In the genomic region with DNA sequence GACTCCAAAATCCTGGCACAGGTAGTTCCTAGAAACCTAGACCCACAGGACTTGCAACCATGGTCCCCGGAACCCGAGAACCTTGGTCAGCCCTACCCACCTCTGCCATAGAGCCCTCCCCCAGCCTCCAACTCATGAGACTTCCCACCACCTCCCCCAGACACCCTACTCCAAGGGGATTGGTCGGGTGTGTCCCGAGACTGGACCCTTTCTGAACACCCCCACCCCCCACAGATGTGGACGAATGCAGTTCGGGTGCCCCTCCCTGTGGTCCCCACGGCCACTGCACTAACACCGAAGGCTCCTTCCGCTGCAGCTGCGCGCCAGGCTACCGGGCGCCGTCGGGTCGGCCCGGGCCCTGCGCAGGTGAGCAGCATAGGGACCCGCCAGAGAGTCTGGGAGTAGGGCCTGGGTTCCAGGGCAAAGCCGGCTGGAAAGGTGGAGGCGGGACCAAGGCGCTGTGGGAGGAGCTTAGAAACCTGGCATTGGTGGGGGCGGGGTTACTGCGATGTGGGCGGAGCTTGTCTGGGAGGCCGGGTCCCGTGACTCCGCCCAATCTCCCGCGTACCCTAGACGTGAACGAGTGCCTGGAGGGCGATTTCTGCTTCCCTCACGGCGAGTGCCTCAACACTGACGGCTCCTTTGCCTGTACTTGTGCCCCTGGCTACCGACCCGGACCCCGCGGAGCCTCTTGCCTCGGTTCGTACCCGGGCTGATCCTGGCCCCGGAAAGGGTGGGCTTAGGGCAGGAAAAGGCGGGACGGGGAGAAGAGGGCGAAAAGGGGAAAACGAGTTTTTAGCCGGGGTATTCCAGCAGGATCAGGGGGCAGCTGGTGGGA, we compare ENCODE assay signal across 7 cellular contexts.
DNase-seq lines count a peak whose midpoint lies in the region; TF ChIP-seq lines count a peak whose summit lies in the region.

No MANE protein-coding gene starts in this region.

- H3K9me3 Mint-ChIP-seq in activated naive CD8-positive, alpha-beta T cell (ENCODE audit: low read depth) = no peaks in the 10 kb centered on the region

- DNase-seq in RWPE1 (ENCODE audit: low spot score) (peak; percentile 90), iPS-NIHi11 (ENCODE audit: low spot score) (peak; percentile 82), WERI-Rb-1 (no peak), HPDE6-E6E7 (ENCODE audit: extremely low spot score) (no peak)
- peak; percentile 84 for DNase-seq in stimulated activated CD4-positive, alpha-beta T cell treated with anti-CD3 and anti-CD28 coated beads, Interleukin-4, amount 100 ng/mL, for 1 hour

- POLR2A ChIA-PET in RWPE1 (lab: Yijun Ruan, JAX; ENCODE audit: low non-redundant PET) = interaction anchor here (0.5 to 1.9 kb wide), 2 partner anchors 9 to 78 kb away, joined by 3 to 10 read pairs; no protein-coding TSS in a partner anchor

- H3K36me3 ChIP-seq in WERI-Rb-1 = peaks cover 57% of the 10 kb centered on the region

- CTCF ChIA-PET in RWPE1 (lab: Yijun Ruan, JAX) = interaction anchor here (0.6 kb wide), 2 partner anchors 9 to 22 kb away, joined by 3 to 4 read pairs; no protein-coding TSS in a partner anchor

- peaks cover 4% of the 10 kb centered on the region for H3K36me3 Mint-ChIP-seq in activated naive CD8-positive, alpha-beta T cell

- no peaks in the 10 kb centered on the region for H3K9me3 ChIP-seq in WERI-Rb-1 (ENCODE audit: severe bottlenecking)

- TF ChIP-seq CTCF in RWPE1 (conservative IDR thresholded peaks at IDR 0.05; ENCODE audit: low read depth) (no peak), WERI-Rb-1 (IDR thresholded peaks at IDR 0.05; ENCODE audit: low read depth, low read length) (no peak)

- TF ChIP-seq POLR2A in GM19193 (IDR thresholded peaks at IDR 0.05; ENCODE audit: extremely low read depth, insufficient read depth, insufficient read length) = peak; percentile 30

- H3K4me3 Mint-ChIP-seq in activated naive CD8-positive, alpha-beta T cell = peak overlapping the region; percentile 98

- H3K27me3 Mint-ChIP-seq in activated naive CD8-positive, alpha-beta T cell = no peaks in the 10 kb centered on the region

- no peaks in the 10 kb centered on the region for H3K27me3 ChIP-seq in WERI-Rb-1 (ENCODE audit: insufficient read depth, low read depth, severe bottlenecking)

- peak overlapping the region; percentile 98 for H3K27ac Mint-ChIP-seq in activated naive CD8-positive, alpha-beta T cell

- no peak overlapping the region for H3K4me3 ChIP-seq in WERI-Rb-1 (ENCODE audit: low read depth, low read length)

- H3K4me1 Mint-ChIP-seq in activated naive CD8-positive, alpha-beta T cell (ENCODE audit: low read depth) = peaks cover 56% of the 10 kb centered on the region

- H3K27ac ChIP-seq in RWPE1 = peak overlapping the region; percentile 96
- no peak overlapping the region for H3K27ac ChIP-seq in WERI-Rb-1

Comparison
In these comparisons a context has a peak if more than half of its experiments do, and no peak if none do; other contexts are left out.
1. DNase-seq: peak in RWPE1 (single experiment), iPS-NIHi11 (single experiment) and stimulated activated CD4-positive, alpha-beta T cell treated with anti-CD3 and anti-CD28 coated beads, Interleukin-4, amount 100 ng/mL, for 1 hour (single experiment); none in WERI-Rb-1 (single experiment) and HPDE6-E6E7 (single experiment).